In genomic region chr6:26175033-26175427, GRCh38 we compare ENCODE assay signal across 13 cellular contexts.
DNase-seq lines count a peak whose midpoint lies in the region; ATAC-seq and TF ChIP-seq lines count a peak whose summit lies in the region.
"Had no signal": no experiment of that assay in that cellular context is flagged by ENCODE, and none has a peak within 500 bp of the region (broad histone marks: within the 10 kb centered on the region; RNA-seq: fewer than 3 reads in every experiment).

No MANE protein-coding gene starts in this region.

- intact Hi-C loops in CD4-positive, alpha-beta memory T cell (cut with micrococcal nuclease): loop anchor here (1.0 to 2.0 kb wide), 5 partner anchors 8 to 394 kb away; a partner anchor contains a TSS

- no peak for ATAC-seq in memory B cell (ENCODE audit: low read depth)
- no peak for ATAC-seq in GM18861 (IDR thresholded peaks at IDR 0.05; ENCODE audit: unreplicated experiment)
- ATAC-seq: Panc1 had no signal

- H3K4me3 ChIP-seq in CD4-positive, alpha-beta memory T cell (ENCODE audit: low read length in 2 of 2): no peak overlapping the region
- peak overlapping the region; percentile 13; the same call in 1 of the 2 replicates for H3K4me3 ChIP-seq in GM12865 (ENCODE audit: low read depth, low read length)
- H3K4me3 ChIP-seq: tibial nerve had no signal

- H3K4me1 Mint-ChIP-seq in CD4-positive, alpha-beta memory T cell: peaks cover 24 to 41% (median 27%) of the 10 kb centered on the region in 4 donors
- H3K4me1 Mint-ChIP-seq in activated CD4-positive, alpha-beta memory T cell treated with anti-CD3 and anti-CD28 coated beads, Interleukin-2, amount 10 ng/mL, durations not matched to agents 7 days and 5 days: peaks cover 44% of the 10 kb centered on the region
- H3K4me1 Mint-ChIP-seq in memory B cell (peaks cover 19% of the 10 kb centered on the region), glutamatergic neuron (ENCODE audit: low read depth, unreplicated experiment) (peaks cover 4% of the 10 kb centered on the region)

- H3K27me3 Mint-ChIP-seq in CD4-positive, alpha-beta memory T cell: no peaks in the 10 kb centered on the region
- no peaks in the 10 kb centered on the region for H3K27me3 Mint-ChIP-seq in activated CD4-positive, alpha-beta memory T cell treated with anti-CD3 and anti-CD28 coated beads, Interleukin-2, amount 10 ng/mL, durations not matched to agents 7 days and 5 days
- H3K27me3 Mint-ChIP-seq in memory B cell (no peaks in the 10 kb centered on the region), glutamatergic neuron (ENCODE audit: unreplicated experiment) (peaks cover 3% of the 10 kb centered on the region)

- CTCF ChIA-PET in CD4-positive, alpha-beta memory T cell (lab: Charles Lee; ENCODE audit: partially characterized antibody): interaction anchor here (1.0 to 3.3 kb wide), 8 partner anchors 13 to 421 kb away, joined by 3 to 21 read pairs (median 6); a partner anchor contains a TSS
- CTCF ChIA-PET in activated CD4-positive, alpha-beta memory T cell treated with anti-CD3 and anti-CD28 coated beads, Interleukin-2, amount 10 ng/mL, durations not matched to agents 7 days and 5 days (lab: Charles Lee): interaction anchor here (0.7 to 5.3 kb wide), 5 partner anchors 16 to 59 kb away, joined by 3 to 28 read pairs (median 7); a partner anchor contains a TSS

- TF ChIP-seq CTCF in GM12865 (IDR thresholded peaks at IDR 0.05; ENCODE audit: insufficient read depth, low read depth, low read length, missing control alignments): no peak
- no peak for TF ChIP-seq CTCF in glutamatergic neuron (IDR thresholded peaks at IDR 0.05; ENCODE audit: partially characterized antibody, unreplicated experiment)

- no peaks in the 10 kb centered on the region for H3K27me3 ChIP-seq in CD4-positive, alpha-beta memory T cell (ENCODE audit: insufficient read depth, low read length)
- H3K27me3 ChIP-seq: foreskin keratinocyte, tibial nerve had no signal

- peak overlapping the region in 4 of 8 donors; percentile 37 to 70 (median 65) for H3K4me3 Mint-ChIP-seq in CD4-positive, alpha-beta memory T cell
- H3K4me3 Mint-ChIP-seq in activated CD4-positive, alpha-beta memory T cell treated with anti-CD3 and anti-CD28 coated beads, Interleukin-2, amount 10 ng/mL, durations not matched to agents 7 days and 5 days: no peak overlapping the region
- H3K4me3 Mint-ChIP-seq in memory B cell (peak overlapping the region; percentile 39), glutamatergic neuron (ENCODE audit: unreplicated experiment) (no peak overlapping the region)

- POLR2A ChIA-PET in CD4-positive, alpha-beta memory T cell (lab: Charles Lee; ENCODE audit: partially characterized antibody): interaction anchor here (0.9 to 27.3 kb wide), 10 partner anchors 17 to 394 kb away, joined by 3 to 2476 read pairs (median 35); a partner anchor contains a TSS
- POLR2A ChIA-PET in activated CD4-positive, alpha-beta memory T cell treated with anti-CD3 and anti-CD28 coated beads, Interleukin-2, amount 10 ng/mL, durations not matched to agents 7 days and 5 days (lab: Charles Lee): interaction anchor here (1.0 to 8.5 kb wide), 15 partner anchors 11 to 110 kb away, joined by 3 to 617 read pairs (median 62); a partner anchor contains a TSS

- peaks cover 0 to 4% (median 0%) of the 10 kb centered on the region in 8 donors for H3K9me3 Mint-ChIP-seq in CD4-positive, alpha-beta memory T cell
- H3K9me3 Mint-ChIP-seq in activated CD4-positive, alpha-beta memory T cell treated with anti-CD3 and anti-CD28 coated beads, Interleukin-2, amount 10 ng/mL, durations not matched to agents 7 days and 5 days: no peaks in the 10 kb centered on the region
- no peaks in the 10 kb centered on the region for H3K9me3 Mint-ChIP-seq in memory B cell
- H3K9me3 Mint-ChIP-seq in glutamatergic neuron (ENCODE audit: unreplicated experiment): peaks cover 2% of the 10 kb centered on the region

- no peak overlapping the region for H3K27ac ChIP-seq in CD4-positive, alpha-beta memory T cell (ENCODE audit: low read depth, low read length)
- H3K27ac ChIP-seq: foreskin keratinocyte, tibial nerve had no signal

- no peaks in the 10 kb centered on the region for H3K36me3 ChIP-seq in CD4-positive, alpha-beta memory T cell (ENCODE audit: insufficient read depth, low read length)
- H3K36me3 ChIP-seq: tibial nerve had no signal

- H3K36me3 Mint-ChIP-seq in CD4-positive, alpha-beta memory T cell: peaks cover 0 to 10% of the 10 kb centered on the region in 2 donors
- H3K36me3 Mint-ChIP-seq in activated CD4-positive, alpha-beta memory T cell treated with anti-CD3 and anti-CD28 coated beads, Interleukin-2, amount 10 ng/mL, durations not matched to agents 7 days and 5 days (ENCODE audit: low read depth): peaks cover 8% of the 10 kb centered on the region
- H3K36me3 Mint-ChIP-seq in memory B cell (no peaks in the 10 kb centered on the region), glutamatergic neuron (ENCODE audit: unreplicated experiment) (no peaks in the 10 kb centered on the region)

- H3K9me3 ChIP-seq in CD4-positive, alpha-beta memory T cell (ENCODE audit: control insufficient read depth in 1 of 2, low read length in 2 of 2): no peaks in the 10 kb centered on the region
- H3K9me3 ChIP-seq: SK-N-SH, tibial nerve had no signal

- H3K27ac Mint-ChIP-seq in CD4-positive, alpha-beta memory T cell: peak overlapping the region in 6 of 7 donors; percentile 71 to 86 (median 80)
- H3K27ac Mint-ChIP-seq in activated CD4-positive, alpha-beta memory T cell treated with anti-CD3 and anti-CD28 coated beads, Interleukin-2, amount 10 ng/mL, durations not matched to agents 7 days and 5 days: peak overlapping the region; percentile 21
- H3K27ac Mint-ChIP-seq in memory B cell: peak overlapping the region; percentile 65
- H3K27ac Mint-ChIP-seq in glutamatergic neuron (ENCODE audit: unreplicated experiment): no peak overlapping the region

- peaks cover 37% of the 10 kb centered on the region for H3K4me1 ChIP-seq in CD4-positive, alpha-beta memory T cell (ENCODE audit: insufficient read depth, low read length)

- DNase-seq in CD4-positive, alpha-beta memory T cell: no peak
- no peak for DNase-seq in GM12865 (ENCODE audit: low read depth)
- DNase-seq in activated CD4-positive, alpha-beta memory T cell treated with anti-CD3 and anti-CD28 coated beads, Interleukin-2, amount 10 ng/mL, durations not matched to agents 7 days and 5 days: no peak
- DNase-seq in memory B cell (ENCODE audit: low spot score in 2 of 2): no peak
- DNase-seq in C1 segment of cervical spinal cord (lab: John Stamatoyannopoulos, UW): no peak
- no peak for DNase-seq in glutamatergic neuron
- no peak for DNase-seq in activated CD4-positive, CD25-positive, alpha-beta regulatory T cell treated with anti-CD3 and anti-CD28 coated beads, Interleukin-2, amount 50 U/mL, for 72 hours
- DNase-seq: SK-N-SH; stimulated activated CD4-positive, alpha-beta T cell treated with anti-CD3 and anti-CD28 coated beads, Interleukin-4, amount 100 ng/mL, for 1 hour had no signal
